ENCODE assay signal across 1 cellular context in the genomic region with DNA sequence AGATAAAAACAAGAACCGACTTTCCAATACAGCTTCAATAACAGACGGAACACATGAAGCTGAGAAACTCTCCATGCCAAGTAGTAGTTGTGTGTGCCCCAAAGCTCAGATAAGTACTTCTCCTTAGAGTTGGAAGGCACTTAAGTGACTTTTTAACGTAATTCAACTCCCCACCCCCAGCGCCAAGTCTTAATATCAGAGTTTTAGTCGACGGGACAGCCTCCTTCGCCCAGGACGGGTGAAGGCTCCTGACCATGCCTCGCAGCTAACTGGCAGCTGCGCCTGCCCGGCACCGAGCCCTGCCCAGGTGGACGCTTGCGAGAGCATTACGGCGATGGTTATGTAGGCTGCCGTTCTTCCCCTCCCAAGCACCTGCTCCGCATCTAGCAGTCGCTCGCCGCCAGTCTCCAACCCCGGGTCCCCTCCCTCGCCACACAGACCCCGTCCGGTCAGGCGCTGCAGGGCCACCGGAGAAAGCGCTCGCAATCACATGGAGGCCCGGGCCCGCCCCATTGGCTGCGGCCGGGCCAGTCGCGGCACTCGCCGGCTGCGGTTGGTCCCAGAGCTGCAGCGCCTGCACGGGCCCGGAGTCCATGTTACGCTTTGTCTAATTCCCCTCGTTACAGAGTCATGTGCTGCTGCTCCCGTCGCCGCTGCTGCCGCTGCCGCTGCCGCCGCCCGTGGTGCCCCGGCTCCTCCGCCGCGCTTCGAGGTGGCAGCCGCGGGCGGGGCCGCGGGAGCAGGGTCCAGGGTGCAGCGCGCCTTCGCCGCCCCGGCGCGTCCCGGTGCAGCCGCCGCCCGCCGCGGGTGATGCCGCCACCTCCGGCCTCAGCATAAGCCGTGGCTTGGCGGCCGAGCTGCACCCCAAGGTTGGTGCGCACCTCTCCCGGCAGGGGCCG.
A peak's percentile ranks its signal among the peaks of the same experiment; 100 is the strongest.
TF ChIP-seq lines count a peak whose summit lies in the region.

A gene (plus strand): TSS at position 610 of the 899 bp plus-strand sequence. CDS start 112,037 bp downstream, outside the sequence.

TF ChIP-seq in K562, 482 proteins besides CTCF, POLR2A, EP300 and RAD21 (continued from another document):
- TF ChIP-seq, protein P1, sequence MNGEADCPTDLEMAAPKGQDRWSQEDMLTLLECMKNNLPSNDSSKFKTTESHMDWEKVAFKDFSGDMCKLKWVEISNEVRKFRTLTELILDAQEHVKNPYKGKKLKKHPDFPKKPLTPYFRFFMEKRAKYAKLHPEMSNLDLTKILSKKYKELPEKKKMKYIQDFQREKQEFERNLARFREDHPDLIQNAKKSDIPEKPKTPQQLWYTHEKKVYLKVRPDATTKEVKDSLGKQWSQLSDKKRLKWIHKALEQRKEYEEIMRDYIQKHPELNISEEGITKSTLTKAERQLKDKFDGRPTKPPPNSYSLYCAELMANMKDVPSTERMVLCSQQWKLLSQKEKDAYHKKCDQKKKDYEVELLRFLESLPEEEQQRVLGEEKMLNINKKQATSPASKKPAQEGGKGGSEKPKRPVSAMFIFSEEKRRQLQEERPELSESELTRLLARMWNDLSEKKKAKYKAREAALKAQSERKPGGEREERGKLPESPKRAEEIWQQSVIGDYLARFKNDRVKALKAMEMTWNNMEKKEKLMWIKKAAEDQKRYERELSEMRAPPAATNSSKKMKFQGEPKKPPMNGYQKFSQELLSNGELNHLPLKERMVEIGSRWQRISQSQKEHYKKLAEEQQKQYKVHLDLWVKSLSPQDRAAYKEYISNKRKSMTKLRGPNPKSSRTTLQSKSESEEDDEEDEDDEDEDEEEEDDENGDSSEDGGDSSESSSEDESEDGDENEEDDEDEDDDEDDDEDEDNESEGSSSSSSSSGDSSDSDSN (IDR thresholded peaks at IDR 0.05; ENCODE audit: borderline replicate concordance in 1 of 2, low read depth in 2 of 2, low read length in 2 of 2), result peak; percentile 65 to 89; a peak in 2 of 4 replicates
- TF ChIP-seq MEF2D (tag; conservative IDR thresholded peaks at IDR 0.05; ENCODE audit: low read depth) (no peak), YY1 (IDR thresholded peaks at IDR 0.05; ENCODE audit: borderline replicate concordance in 1 of 3, control insufficient read depth in 1 of 3, extremely low read depth in 1 of 3, insufficient read depth in 3 of 3, insufficient read length in 1 of 3, insufficient replicate concordance in 2 of 3, low read depth in 1 of 3, low read length in 2 of 3) (peak in 2 of 3 experiments; percentile 58 to 75), MTA3 (IDR thresholded peaks at IDR 0.05; ENCODE audit: borderline replicate concordance) (peak; percentile 59; the same call in 1 of the 2 replicates)
- TF ChIP-seq, protein P2, sequence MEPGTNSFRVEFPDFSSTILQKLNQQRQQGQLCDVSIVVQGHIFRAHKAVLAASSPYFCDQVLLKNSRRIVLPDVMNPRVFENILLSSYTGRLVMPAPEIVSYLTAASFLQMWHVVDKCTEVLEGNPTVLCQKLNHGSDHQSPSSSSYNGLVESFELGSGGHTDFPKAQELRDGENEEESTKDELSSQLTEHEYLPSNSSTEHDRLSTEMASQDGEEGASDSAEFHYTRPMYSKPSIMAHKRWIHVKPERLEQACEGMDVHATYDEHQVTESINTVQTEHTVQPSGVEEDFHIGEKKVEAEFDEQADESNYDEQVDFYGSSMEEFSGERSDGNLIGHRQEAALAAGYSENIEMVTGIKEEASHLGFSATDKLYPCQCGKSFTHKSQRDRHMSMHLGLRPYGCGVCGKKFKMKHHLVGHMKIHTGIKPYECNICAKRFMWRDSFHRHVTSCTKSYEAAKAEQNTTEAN (CRISPR knock-in tag; IDR thresholded peaks at IDR 0.05), result no peak
- TF ChIP-seq, protein P3, sequence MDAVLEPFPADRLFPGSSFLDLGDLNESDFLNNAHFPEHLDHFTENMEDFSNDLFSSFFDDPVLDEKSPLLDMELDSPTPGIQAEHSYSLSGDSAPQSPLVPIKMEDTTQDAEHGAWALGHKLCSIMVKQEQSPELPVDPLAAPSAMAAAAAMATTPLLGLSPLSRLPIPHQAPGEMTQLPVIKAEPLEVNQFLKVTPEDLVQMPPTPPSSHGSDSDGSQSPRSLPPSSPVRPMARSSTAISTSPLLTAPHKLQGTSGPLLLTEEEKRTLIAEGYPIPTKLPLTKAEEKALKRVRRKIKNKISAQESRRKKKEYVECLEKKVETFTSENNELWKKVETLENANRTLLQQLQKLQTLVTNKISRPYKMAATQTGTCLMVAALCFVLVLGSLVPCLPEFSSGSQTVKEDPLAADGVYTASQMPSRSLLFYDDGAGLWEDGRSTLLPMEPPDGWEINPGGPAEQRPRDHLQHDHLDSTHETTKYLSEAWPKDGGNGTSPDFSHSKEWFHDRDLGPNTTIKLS (IDR thresholded peaks at IDR 0.05; ENCODE audit: borderline replicate concordance, low read depth), result peak; percentile 64; the same call in 1 of the 2 replicates
- TF ChIP-seq, protein P4, sequence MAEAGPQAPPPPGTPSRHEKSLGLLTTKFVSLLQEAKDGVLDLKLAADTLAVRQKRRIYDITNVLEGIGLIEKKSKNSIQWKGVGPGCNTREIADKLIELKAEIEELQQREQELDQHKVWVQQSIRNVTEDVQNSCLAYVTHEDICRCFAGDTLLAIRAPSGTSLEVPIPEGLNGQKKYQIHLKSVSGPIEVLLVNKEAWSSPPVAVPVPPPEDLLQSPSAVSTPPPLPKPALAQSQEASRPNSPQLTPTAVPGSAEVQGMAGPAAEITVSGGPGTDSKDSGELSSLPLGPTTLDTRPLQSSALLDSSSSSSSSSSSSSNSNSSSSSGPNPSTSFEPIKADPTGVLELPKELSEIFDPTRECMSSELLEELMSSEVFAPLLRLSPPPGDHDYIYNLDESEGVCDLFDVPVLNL (CRISPR knock-in tag; IDR thresholded peaks at IDR 0.05; ENCODE audit: low read depth), result peak; percentile 32
- TF ChIP-seq, protein P5, sequence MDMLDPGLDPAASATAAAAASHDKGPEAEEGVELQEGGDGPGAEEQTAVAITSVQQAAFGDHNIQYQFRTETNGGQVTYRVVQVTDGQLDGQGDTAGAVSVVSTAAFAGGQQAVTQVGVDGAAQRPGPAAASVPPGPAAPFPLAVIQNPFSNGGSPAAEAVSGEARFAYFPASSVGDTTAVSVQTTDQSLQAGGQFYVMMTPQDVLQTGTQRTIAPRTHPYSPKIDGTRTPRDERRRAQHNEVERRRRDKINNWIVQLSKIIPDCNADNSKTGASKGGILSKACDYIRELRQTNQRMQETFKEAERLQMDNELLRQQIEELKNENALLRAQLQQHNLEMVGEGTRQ (CRISPR knock-in tag; IDR thresholded peaks at IDR 0.05), result peak; percentile 95
- TF ChIP-seq, protein P6, sequence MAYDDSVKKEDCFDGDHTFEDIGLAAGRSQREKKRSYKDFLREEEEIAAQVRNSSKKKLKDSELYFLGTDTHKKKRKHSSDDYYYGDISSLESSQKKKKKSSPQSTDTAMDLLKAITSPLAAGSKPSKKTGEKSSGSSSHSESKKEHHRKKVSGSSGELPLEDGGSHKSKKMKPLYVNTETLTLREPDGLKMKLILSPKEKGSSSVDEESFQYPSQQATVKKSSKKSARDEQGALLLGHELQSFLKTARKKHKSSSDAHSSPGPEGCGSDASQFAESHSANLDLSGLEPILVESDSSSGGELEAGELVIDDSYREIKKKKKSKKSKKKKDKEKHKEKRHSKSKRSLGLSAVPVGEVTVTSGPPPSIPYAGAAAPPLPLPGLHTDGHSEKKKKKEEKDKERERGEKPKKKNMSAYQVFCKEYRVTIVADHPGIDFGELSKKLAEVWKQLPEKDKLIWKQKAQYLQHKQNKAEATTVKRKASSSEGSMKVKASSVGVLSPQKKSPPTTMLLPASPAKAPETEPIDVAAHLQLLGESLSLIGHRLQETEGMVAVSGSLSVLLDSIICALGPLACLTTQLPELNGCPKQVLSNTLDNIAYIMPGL (CRISPR knock-in tag; IDR thresholded peaks at IDR 0.05), result peak; percentile 21; the same call in 1 of the 2 replicates
